ENCODE assay signal across 18 cellular contexts in genomic region chr17:20927586-20927985, GRCh38.
"Had no signal": no experiment of that assay in that cellular context is flagged by ENCODE, and none has a peak within 500 bp of the region (broad histone marks: within the 10 kb centered on the region; RNA-seq: fewer than 3 reads in every experiment).

No MANE protein-coding gene starts in this region.

- H3K36me3 ChIP-seq: ovary, WERI-Rb-1 had no signal

- H3K4me3 Mint-ChIP-seq: activated naive CD8-positive, alpha-beta T cell; activated T-helper 1 cell treated with anti-CD3 and anti-CD28 coated beads, Interleukin-12 subunit alpha, Interleukin-12 subunit beta, Interleukin-2, Interleukin-4 antibody, amounts not matched to agents 30 ng/mL and 10 ng/mL and 1 ng/mL, durations not matched to agents 14 hours and 24 hours and 36 hours; endodermal cell; neural crest cell had no signal

- H3K27me3 ChIP-seq: foreskin keratinocyte, ovary had no signal

- H3K9me3 Mint-ChIP-seq: activated T-helper 1 cell treated with anti-CD3 and anti-CD28 coated beads, Interleukin-12 subunit alpha, Interleukin-12 subunit beta, Interleukin-2, Interleukin-4 antibody, amounts not matched to agents 30 ng/mL and 10 ng/mL and 1 ng/mL, durations not matched to agents 14 hours and 24 hours and 36 hours; endodermal cell; neural crest cell had no signal

- ATAC-seq: foreskin keratinocyte, left lobe of liver had no signal

- H3K27ac ChIP-seq: epithelial cell of prostate, foreskin keratinocyte, WERI-Rb-1 had no signal

- DNase-seq: activated CD4-positive, alpha-beta T cell treated with anti-CD3 and anti-CD28 coated beads, Interleukin-2, amount 50 U/mL, for 4 hours; caudate nucleus; endodermal cell; foreskin keratinocyte; glutamatergic neuron; kidney; mammary epithelial cell; stimulated activated CD4-positive, alpha-beta T cell treated with anti-CD3 and anti-CD28 coated beads, Interleukin-12 subunit alpha, Interleukin-12 subunit beta, amount 100 ng/mL, for 4 hours; stimulated activated CD4-positive, alpha-beta T cell treated with anti-CD3 and anti-CD28 coated beads, Interleukin-1b, Interleukin-23, amount 100 ng/mL, for 48 hours; stimulated activated CD8-positive, alpha-beta memory T cell treated with anti-CD3 and anti-CD28 coated beads, Interleukin-4, amount 100 ng/mL, for 48 hours; stimulated activated naive CD4-positive, alpha-beta T cell; WERI-Rb-1 had no signal

- H3K4me3 ChIP-seq: ovary had no signal

- H3K9me3 ChIP-seq: ovary had no signal

- H3K27ac Mint-ChIP-seq: activated naive CD8-positive, alpha-beta T cell; activated T-helper 1 cell treated with anti-CD3 and anti-CD28 coated beads, Interleukin-12 subunit alpha, Interleukin-12 subunit beta, Interleukin-2, Interleukin-4 antibody, amounts not matched to agents 30 ng/mL and 10 ng/mL and 1 ng/mL, durations not matched to agents 14 hours and 24 hours and 36 hours; endodermal cell had no signal

- H3K36me3 Mint-ChIP-seq: activated naive CD8-positive, alpha-beta T cell had no signal

- H3K4me1 ChIP-seq: foreskin keratinocyte had no signal
